11 cellular contexts compared by ENCODE assay signal in genomic region chr16:84543931-84544776, GRCh38. TPM values are rescaled to one million over a fixed set of nuclear protein-coding genes. Genes with fewer than 3 reads are reported as not detected.
DNase-seq lines count a peak whose midpoint lies in the region; ATAC-seq and TF ChIP-seq lines count a peak whose summit lies in the region.
"Had no signal": no experiment of that assay in that cellular context is flagged by ENCODE, and none has a peak within 500 bp of the region (broad histone marks: within the 10 kb centered on the region; RNA-seq: fewer than 3 reads in every experiment).

No MANE protein-coding gene starts in this region.

- ATAC-seq in activated T-cell treated with anti-CD3 and anti-CD28 coated beads, Interleukin-2, amount 50 U/mL, for 4 hours, result peak; percentile 15 to 28
- no peak for ATAC-seq in GM18519 (IDR thresholded peaks at IDR 0.05; ENCODE audit: low FRiP score, unreplicated experiment)
- no peak for ATAC-seq in HG03460 (IDR thresholded peaks at IDR 0.05; ENCODE audit: unreplicated experiment)
- ATAC-seq: left lobe of liver had no signal

- no peaks in the 10 kb centered on the region for H4K20me1 ChIP-seq in BLaER1 treated with 17β-estradiol and CSF1 and Interleukin-3, amounts not matched to agents 10 nM and 100 nM
- no peaks in the 10 kb centered on the region for H4K20me1 ChIP-seq in neural progenitor cell (ENCODE audit: low read depth)

- H3K27me3 Mint-ChIP-seq in activated T-cell treated with anti-CD3 and anti-CD28 coated beads, Interleukin-2, amount 50 U/mL, for 4 hours (ENCODE audit: low read depth), result no peaks in the 10 kb centered on the region
- H3K27me3 Mint-ChIP-seq in neural progenitor cell (ENCODE audit: insufficient read depth, low read depth) (peaks cover 6% of the 10 kb centered on the region), glutamatergic neuron (ENCODE audit: unreplicated experiment) (peaks cover 12% of the 10 kb centered on the region)

- peaks cover 0 to 8% (median 0%) of the 10 kb centered on the region in 11 experiments; a peak in 3 of 22 replicates for H3K27me3 ChIP-seq in BLaER1 treated with 17β-estradiol and CSF1 and Interleukin-3, amounts not matched to agents 10 nM and 100 nM
- H3K27me3 ChIP-seq in neural progenitor cell, result no peaks in the 10 kb centered on the region

- H3K4me1 Mint-ChIP-seq in activated T-cell treated with anti-CD3 and anti-CD28 coated beads, Interleukin-2, amount 50 U/mL, for 4 hours (ENCODE audit: low read depth), result peaks cover 34% of the 10 kb centered on the region
- H3K4me1 Mint-ChIP-seq in neural progenitor cell (peaks cover 63% of the 10 kb centered on the region), glutamatergic neuron (ENCODE audit: low read depth, unreplicated experiment) (peaks cover 37% of the 10 kb centered on the region)

- H3K36me3 ChIP-seq in BLaER1 treated with 17β-estradiol and CSF1 and Interleukin-3, amounts not matched to agents 10 nM and 100 nM, result no peaks in the 10 kb centered on the region
- no peaks in the 10 kb centered on the region for H3K36me3 ChIP-seq in neural progenitor cell

- peaks cover 36% of the 10 kb centered on the region for H3F3A ChIP-seq in neural progenitor cell (ENCODE audit: low read depth)

- H3K4me3 Mint-ChIP-seq in activated T-cell treated with anti-CD3 and anti-CD28 coated beads, Interleukin-2, amount 50 U/mL, for 4 hours, result peak overlapping the region; percentile 56
- H3K4me3 Mint-ChIP-seq in neural progenitor cell, result no peak overlapping the region
- no peak overlapping the region for H3K4me3 Mint-ChIP-seq in glutamatergic neuron (ENCODE audit: unreplicated experiment)

- no peak for TF ChIP-seq CTCF in neural progenitor cell (IDR thresholded peaks at IDR 0.05)
- no peak for TF ChIP-seq CTCF in glutamatergic neuron (IDR thresholded peaks at IDR 0.05; ENCODE audit: partially characterized antibody, unreplicated experiment)

- no peaks in the 10 kb centered on the region for H3K9me3 Mint-ChIP-seq in activated T-cell treated with anti-CD3 and anti-CD28 coated beads, Interleukin-2, amount 50 U/mL, for 4 hours
- peaks cover 2% of the 10 kb centered on the region for H3K9me3 Mint-ChIP-seq in neural progenitor cell
- peaks cover 12% of the 10 kb centered on the region for H3K9me3 Mint-ChIP-seq in glutamatergic neuron (ENCODE audit: unreplicated experiment)

- H3K4me1 ChIP-seq in BLaER1 treated with 17β-estradiol and CSF1 and Interleukin-3, amounts not matched to agents 10 nM and 100 nM, result peaks cover 20 to 55% (median 50%) of the 10 kb centered on the region in 10 experiments
- H3K4me1 ChIP-seq in neural progenitor cell, result peaks cover 28% of the 10 kb centered on the region

- DNase-seq in NCI-H2081 (lab: John Stamatoyannopoulos, UW) (peak; percentile 52 to 69), neural progenitor cell (ENCODE audit: low spot score) (no peak), glutamatergic neuron (no peak), HCEC 1CT (no peak)
- DNase-seq in activated T-cell treated with anti-CD3 and anti-CD28 coated beads, Interleukin-2, amount 50 U/mL, for 4 hours, result peak; percentile 60
- DNase-seq: COR-L47, PC-9 had no signal

- peak overlapping the region; percentile 68 for H2AFZ ChIP-seq in neural progenitor cell (replicated peaks)
- H2AFZ ChIP-seq: PC-9 had no signal

- H3K9me3 ChIP-seq in BLaER1 treated with 17β-estradiol and CSF1 and Interleukin-3, amounts not matched to agents 10 nM and 100 nM (replicated peaks in 1 of 11), result peaks cover 0 to 9% (median 0%) of the 10 kb centered on the region in 11 experiments; a peak in 1 of 22 replicates
- H3K9me3 ChIP-seq in neural progenitor cell (ENCODE audit: low read depth), result no peaks in the 10 kb centered on the region

- no peak overlapping the region for H3K4me3 ChIP-seq in BLaER1 treated with 17β-estradiol and CSF1 and Interleukin-3, amounts not matched to agents 10 nM and 100 nM
- no peak overlapping the region for H3K4me3 ChIP-seq in neural progenitor cell
- H3K4me3 ChIP-seq: PC-9 had no signal

- no peak overlapping the region for H3K27ac ChIP-seq in BLaER1 treated with 17β-estradiol and CSF1 and Interleukin-3, amounts not matched to agents 10 nM and 100 nM
- peak overlapping the region; percentile 59 for H3K27ac ChIP-seq in neural progenitor cell
- H3K27ac ChIP-seq: PC-9 had no signal

- H3K27ac Mint-ChIP-seq in neural progenitor cell, result peak overlapping the region; percentile 91
- no peak overlapping the region for H3K27ac Mint-ChIP-seq in glutamatergic neuron (ENCODE audit: unreplicated experiment)

- H3K36me3 Mint-ChIP-seq in activated T-cell treated with anti-CD3 and anti-CD28 coated beads, Interleukin-2, amount 50 U/mL, for 4 hours (ENCODE audit: insufficient read depth), result no peaks in the 10 kb centered on the region
- H3K36me3 Mint-ChIP-seq in neural progenitor cell (no peaks in the 10 kb centered on the region), glutamatergic neuron (ENCODE audit: unreplicated experiment) (no peaks in the 10 kb centered on the region)

- H3K79me2 ChIP-seq in neural progenitor cell (ENCODE audit: low read depth), result no peaks in the 10 kb centered on the region

- peak overlapping the region; percentile 20 to 65 (median 44); a peak in 20 of 22 replicates for H3K4me2 ChIP-seq in BLaER1 treated with 17β-estradiol and CSF1 and Interleukin-3, amounts not matched to agents 10 nM and 100 nM
- H3K4me2 ChIP-seq in neural progenitor cell, result peak overlapping the region; percentile 32
- H3K4me2 ChIP-seq: PC-9 had no signal

- H3K9ac ChIP-seq in BLaER1 treated with 17β-estradiol and CSF1 and Interleukin-3, amounts not matched to agents 10 nM and 100 nM, result no peak overlapping the region
- no peak overlapping the region for H3K9ac ChIP-seq in neural progenitor cell

RNA-seq across cellular contexts. Expression of gene MEAK7, which starts 39.7 kb away (rescaled TPM):
- total RNA-seq in activated T-cell treated with anti-CD3 and anti-CD28 coated beads, Interleukin-2, amount 50 U/mL, for 4 hours, result 1 to 10 TPM; 2.2 to 2.7 (median 2.4) TPM
- 18.4 and 22.5 TPM in 2 replicates for total RNA-seq in neural progenitor cell (ENCODE audit: low replicate concordance)
- total RNA-seq in glutamatergic neuron (ENCODE audit: unreplicated experiment), result 44.8 TPM

Comparison
In these comparisons a context has a peak if more than half of its experiments do, and no peak if none do; other contexts are left out.
1. DNase-seq: peak in NCI-H2081 (2 of 2) and activated T-cell treated with anti-CD3 and anti-CD28 coated beads, Interleukin-2, amount 50 U/mL, for 4 hours (single experiment); none in neural progenitor cell (single experiment), glutamatergic neuron (single experiment) and HCEC 1CT (single experiment).
2. ATAC-seq: peak in activated T-cell treated with anti-CD3 and anti-CD28 coated beads, Interleukin-2, amount 50 U/mL, for 4 hours (2 of 2); none in GM18519 (single experiment) and HG03460 (single experiment).